In the genomic region with DNA sequence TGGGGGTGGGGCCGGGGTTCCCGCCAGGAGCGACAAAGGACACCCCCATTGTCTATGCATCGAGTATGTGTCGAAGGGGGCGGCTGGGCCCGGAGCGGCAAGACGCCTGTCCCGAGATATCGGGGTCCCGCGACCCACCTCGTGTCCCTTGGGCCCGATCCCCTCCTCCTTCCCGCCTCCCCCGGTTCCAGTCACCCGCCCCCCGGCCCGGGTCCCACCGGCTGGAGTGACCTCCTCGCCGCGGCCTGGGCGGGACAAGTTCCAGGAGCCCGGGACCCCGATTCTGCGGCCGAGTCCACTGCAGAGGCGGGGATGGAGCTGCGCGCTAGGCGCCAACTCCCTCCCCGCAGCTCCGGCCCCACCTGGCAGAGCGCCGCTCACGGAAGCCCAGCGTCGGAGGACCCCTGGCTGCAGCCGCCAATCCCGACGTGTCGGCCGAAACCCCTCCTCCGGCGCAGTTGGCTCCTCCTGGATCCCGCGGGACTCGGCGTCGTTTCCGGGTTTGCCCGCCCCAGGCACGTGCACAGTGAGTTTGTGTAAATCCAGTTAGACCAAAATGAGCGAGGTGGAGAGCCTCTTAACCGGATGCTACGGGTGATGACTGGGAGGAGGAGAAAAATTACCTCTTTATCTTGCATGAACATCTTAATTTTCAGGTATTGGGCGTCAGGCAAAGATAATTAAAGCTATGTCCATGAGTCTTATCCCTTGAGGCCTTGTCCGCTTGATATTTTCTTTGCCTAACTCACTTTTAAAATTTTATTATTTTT, we compare ENCODE assay signal across 7 cellular contexts. TPM values are rescaled to one million over a fixed set of nuclear protein-coding genes. Genes with fewer than 3 reads are reported as not detected.
DNase-seq lines count a peak whose midpoint lies in the region; ATAC-seq and TF ChIP-seq lines count a peak whose summit lies in the region.

A gene (minus strand): TSS at position 434 of the 770 bp plus-strand sequence. CDS start 493 bp downstream, outside the sequence.

- peak within 1 kb of the TSS; percentile 65 for H2AFZ ChIP-seq in OCI-LY7 (ENCODE audit: low read length)

- peak; percentile 85 for DNase-seq in HPDE6-E6E7 (ENCODE audit: extremely low spot score)
- peak; percentile 98 for DNase-seq in OCI-LY7 (ENCODE audit: low spot score)
- DNase-seq in activated T-cell treated with anti-CD3 and anti-CD28 coated beads for 4 hours = peak; percentile 59
- peak; percentile 57 for DNase-seq in epithelial cell of prostate (ENCODE audit: low read depth, low spot score)
- peak; percentile 91 to 96 (median 94) for DNase-seq in mucosa of descending colon
- peak; percentile 65 to 71 for DNase-seq in stimulated activated CD8-positive, alpha-beta memory T cell treated with anti-CD3 and anti-CD28 coated beads, Interleukin-4, amount 100 ng/mL, for 1 hour (ENCODE audit: low read depth in 2 of 2, low spot score in 1 of 2)

- intact Hi-C loops in OCI-LY7 (cut with micrococcal nuclease; ENCODE audit: unreplicated experiment) = loop anchor here (1.0 to 2.0 kb wide), 2 partner anchors 48 to 58 kb away; a partner anchor contains a TSS
- intact Hi-C loops in mucosa of descending colon (cut with DNase I, micrococcal nuclease) = no loop called here

- ATAC-seq in GM18520 (IDR thresholded peaks at IDR 0.05; ENCODE audit: unreplicated experiment) (peak; percentile 30), mucosa of descending colon (peak; percentile 74)

- no peak for TF ChIP-seq CTCF in OCI-LY7 (conservative IDR thresholded peaks at IDR 0.05; ENCODE audit: low read length)
- no peak for TF ChIP-seq CTCF in mucosa of descending colon (IDR thresholded peaks at IDR 0.05)

- no TSS peak for BruUV-seq in OCI-LY7 (replicated peaks; lab: Mats Ljungman, UMichigan)

- POLR2A ChIA-PET in OCI-LY7 (lab: Charles Lee) = interaction anchor here (0.5 to 1.1 kb wide), 3 partner anchors 15 to 155 kb away, joined by 3 read pairs; no protein-coding TSS in a partner anchor

- peaks cover 7% of the 10 kb centered on the region for H3K36me3 ChIP-seq in OCI-LY7 (ENCODE audit: insufficient read depth, low read length)
- no peaks in the 10 kb centered on the region for H3K36me3 ChIP-seq in mucosa of descending colon (ENCODE audit: low read depth)

- H3K9me3 ChIP-seq in OCI-LY7 (ENCODE audit: low read length) (no peaks in the 10 kb centered on the region), mucosa of descending colon (no peaks in the 10 kb centered on the region)

- CTCF ChIA-PET in OCI-LY7 (lab: Charles Lee; ENCODE audit: unreplicated experiment) = interaction anchor here (1.0 kb wide), 1 partner anchor 9 kb away, joined by 3 read pairs; no protein-coding TSS in a partner anchor

- no peaks in the 10 kb centered on the region for H4K20me1 ChIP-seq in OCI-LY7 (ENCODE audit: insufficient read depth, low read length)

- no peaks in the 10 kb centered on the region for H3K9me2 ChIP-seq in OCI-LY7 (ENCODE audit: insufficient read depth, low read length)

- H3K4me2 ChIP-seq in OCI-LY7 (ENCODE audit: low read length) = peak within 1 kb of the TSS; percentile 75

- H3K4me1 ChIP-seq in OCI-LY7 (ENCODE audit: insufficient read depth, low read length, poor library complexity, severe bottlenecking) (peaks cover 34% of the 10 kb centered on the region), mucosa of descending colon (ENCODE audit: low read depth) (peaks cover 14% of the 10 kb centered on the region)

- peak within 1 kb of the TSS; percentile 97 for H3K4me3 ChIP-seq in OCI-LY7 (ENCODE audit: low read depth, low read length, poor library complexity, severe bottlenecking)
- peak within 1 kb of the TSS; percentile 85 for H3K4me3 ChIP-seq in mucosa of descending colon

- H3K79me2 ChIP-seq in OCI-LY7 (ENCODE audit: insufficient read depth, low read depth, low read length) = peaks cover 64% of the 10 kb centered on the region

- H3K27ac ChIP-seq in OCI-LY7 (ENCODE audit: low read depth, low read length, poor library complexity, severe bottlenecking) = peak within 1 kb of the TSS; percentile 78
- peak within 1 kb of the TSS; percentile 92 for H3K27ac ChIP-seq in epithelial cell of prostate

RNA-seq across cellular contexts. Expression of the gene that starts here (rescaled TPM):
- 92.8 and 113 TPM in 2 replicates for total RNA-seq in OCI-LY7 (2014; rRNA removed; shearing (Covaris generic))
- total RNA-seq in OCI-LY7 (2022) (114 and 139 TPM in 2 replicates), mucosa of descending colon (10 to 100 TPM; 32.4 to 48.9 (median 38.4) TPM)

Comparison
In these comparisons a context has a peak if more than half of its experiments do, and no peak if none do; other contexts are left out.
1. Peak in every context shown above with its lines: DNase-seq, ATAC-seq, H3K4me3 ChIP-seq and H3K27ac ChIP-seq.